In genomic region chr2:7279421-7279949, GRCh38 we compare ENCODE assay signal across 8 cellular contexts.
"Had no signal": no experiment of that assay in that cellular context is flagged by ENCODE, and none has a peak within 500 bp of the region (broad histone marks: within the 10 kb centered on the region; RNA-seq: fewer than 3 reads in every experiment).

No MANE protein-coding gene starts in this region.

- ATAC-seq: GM23338, K562 had no signal

- H3K9me3 Mint-ChIP-seq: GM23338, H9 had no signal

- H3K27ac Mint-ChIP-seq: GM23338, H9 had no signal

- FAIRE-seq: H1, H54, HTR-8/SVneo, K562 had no signal

- H3K4me3 Mint-ChIP-seq: GM23338, H9 had no signal

- DNase-seq: H9, HCEC 1CT, IMR-90 had no signal

- H3K4me3 ChIP-seq: GM23338, K562 had no signal
